1 cellular context compared by ENCODE assay signal in genomic region chr17:82236142-82236971, GRCh38.
A peak's percentile ranks its signal among the peaks of the same experiment; 100 is the strongest.
TF ChIP-seq lines count a peak whose summit lies in the region.

No MANE protein-coding gene starts in this region.

TF ChIP-seq in HepG2, 621 proteins besides CTCF, POLR2A, EP300 and RAD21 (continued from another document and continues in another):
- peak; percentile 99 for TF ChIP-seq ZBED4 (CRISPR knock-in tag; IDR thresholded peaks at IDR 0.05; ENCODE audit: borderline replicate concordance)
- TF ChIP-seq PATZ1 (CRISPR knock-in tag; IDR thresholded peaks at IDR 0.05) = peak; percentile 83
- TF ChIP-seq CEBPG (CRISPR knock-in tag; IDR thresholded peaks at IDR 0.05) = peak; percentile 13; the same call in 1 of the 2 replicates
- peak; percentile 99 for TF ChIP-seq TSC22D2 (CRISPR knock-in tag; IDR thresholded peaks at IDR 0.05; ENCODE audit: borderline replicate concordance)
- TF ChIP-seq ZSCAN25 (CRISPR knock-in tag; IDR thresholded peaks at IDR 0.05) = peak; percentile 87; the same call in 1 of the 2 replicates
- TF ChIP-seq ZNF557 (CRISPR knock-in tag; IDR thresholded peaks at IDR 0.05) = 0 out of 2 replicates have a peak, but pooled peaks have one; percentile 72
- no peak for TF ChIP-seq HHEX (CRISPR knock-in tag; IDR thresholded peaks at IDR 0.05)
- no peak for TF ChIP-seq SETDB1 (CRISPR knock-in tag; IDR thresholded peaks at IDR 0.05; ENCODE audit: borderline replicate concordance)
- TF ChIP-seq, protein P1, sequence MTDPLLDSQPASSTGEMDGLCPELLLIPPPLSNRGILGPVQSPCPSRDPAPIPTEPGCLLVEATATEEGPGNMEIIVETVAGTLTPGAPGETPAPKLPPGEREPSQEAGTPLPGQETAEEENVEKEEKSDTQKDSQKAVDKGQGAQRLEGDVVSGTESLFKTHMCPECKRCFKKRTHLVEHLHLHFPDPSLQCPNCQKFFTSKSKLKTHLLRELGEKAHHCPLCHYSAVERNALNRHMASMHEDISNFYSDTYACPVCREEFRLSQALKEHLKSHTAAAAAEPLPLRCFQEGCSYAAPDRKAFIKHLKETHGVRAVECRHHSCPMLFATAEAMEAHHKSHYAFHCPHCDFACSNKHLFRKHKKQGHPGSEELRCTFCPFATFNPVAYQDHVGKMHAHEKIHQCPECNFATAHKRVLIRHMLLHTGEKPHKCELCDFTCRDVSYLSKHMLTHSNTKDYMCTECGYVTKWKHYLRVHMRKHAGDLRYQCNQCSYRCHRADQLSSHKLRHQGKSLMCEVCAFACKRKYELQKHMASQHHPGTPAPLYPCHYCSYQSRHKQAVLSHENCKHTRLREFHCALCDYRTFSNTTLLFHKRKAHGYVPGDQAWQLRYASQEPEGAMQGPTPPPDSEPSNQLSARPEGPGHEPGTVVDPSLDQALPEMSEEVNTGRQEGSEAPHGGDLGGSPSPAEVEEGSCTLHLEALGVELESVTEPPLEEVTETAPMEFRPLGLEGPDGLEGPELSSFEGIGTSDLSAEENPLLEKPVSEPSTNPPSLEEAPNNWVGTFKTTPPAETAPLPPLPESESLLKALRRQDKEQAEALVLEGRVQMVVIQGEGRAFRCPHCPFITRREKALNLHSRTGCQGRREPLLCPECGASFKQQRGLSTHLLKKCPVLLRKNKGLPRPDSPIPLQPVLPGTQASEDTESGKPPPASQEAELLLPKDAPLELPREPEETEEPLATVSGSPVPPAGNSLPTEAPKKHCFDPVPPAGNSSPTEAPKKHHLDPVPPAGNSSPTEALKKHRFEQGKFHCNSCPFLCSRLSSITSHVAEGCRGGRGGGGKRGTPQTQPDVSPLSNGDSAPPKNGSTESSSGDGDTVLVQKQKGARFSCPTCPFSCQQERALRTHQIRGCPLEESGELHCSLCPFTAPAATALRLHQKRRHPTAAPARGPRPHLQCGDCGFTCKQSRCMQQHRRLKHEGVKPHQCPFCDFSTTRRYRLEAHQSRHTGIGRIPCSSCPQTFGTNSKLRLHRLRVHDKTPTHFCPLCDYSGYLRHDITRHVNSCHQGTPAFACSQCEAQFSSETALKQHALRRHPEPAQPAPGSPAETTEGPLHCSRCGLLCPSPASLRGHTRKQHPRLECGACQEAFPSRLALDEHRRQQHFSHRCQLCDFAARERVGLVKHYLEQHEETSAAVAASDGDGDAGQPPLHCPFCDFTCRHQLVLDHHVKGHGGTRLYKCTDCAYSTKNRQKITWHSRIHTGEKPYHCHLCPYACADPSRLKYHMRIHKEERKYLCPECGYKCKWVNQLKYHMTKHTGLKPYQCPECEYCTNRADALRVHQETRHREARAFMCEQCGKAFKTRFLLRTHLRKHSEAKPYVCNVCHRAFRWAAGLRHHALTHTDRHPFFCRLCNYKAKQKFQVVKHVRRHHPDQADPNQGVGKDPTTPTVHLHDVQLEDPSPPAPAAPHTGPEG (CRISPR knock-in tag; IDR thresholded peaks at IDR 0.05) = peak; percentile 96
- TF ChIP-seq ZNF337 (CRISPR knock-in tag; IDR thresholded peaks at IDR 0.05; ENCODE audit: borderline replicate concordance, low read depth) = no peak
- peak; percentile 91 for TF ChIP-seq ZFY (CRISPR knock-in tag; IDR thresholded peaks at IDR 0.05)
- peak; percentile 98 for TF ChIP-seq HNRNPL (IDR thresholded peaks at IDR 0.05; ENCODE audit: low read depth, low read length)
- no peak for TF ChIP-seq ZNF414 (CRISPR knock-in tag; IDR thresholded peaks at IDR 0.05)
- TF ChIP-seq GABPB1 (CRISPR knock-in tag; IDR thresholded peaks at IDR 0.05) = peak; percentile 80
- TF ChIP-seq SUZ12 (IDR thresholded peaks at IDR 0.05; ENCODE audit: low read depth, low read length) = no peak
- TF ChIP-seq RBAK (CRISPR knock-in tag; IDR thresholded peaks at IDR 0.05) = no peak
- 0 out of 2 replicates have a peak, but pooled peaks have one; percentile 12 for TF ChIP-seq ZNF20 (CRISPR knock-in tag; IDR thresholded peaks at IDR 0.05)
- TF ChIP-seq FLYWCH1 (CRISPR knock-in tag; IDR thresholded peaks at IDR 0.05) = peak; percentile 83; the same call in 1 of the 2 replicates
- TF ChIP-seq ZFP90 (CRISPR knock-in tag; IDR thresholded peaks at IDR 0.05; ENCODE audit: borderline replicate concordance) = peak; percentile 97
- peak; percentile 99 for TF ChIP-seq ZNF563 (CRISPR knock-in tag; IDR thresholded peaks at IDR 0.05)
- TF ChIP-seq TAF1 (CRISPR knock-in tag; IDR thresholded peaks at IDR 0.05) = peak; percentile 50; the same call in 1 of the 2 replicates
- TF ChIP-seq RERE (CRISPR knock-in tag; IDR thresholded peaks at IDR 0.05; ENCODE audit: low read depth) = peak; percentile 69; the same call in 1 of the 2 replicates
- TF ChIP-seq ZNF558 (CRISPR knock-in tag; IDR thresholded peaks at IDR 0.05; ENCODE audit: borderline replicate concordance) = peak; percentile 99
- TF ChIP-seq ZBTB46 (CRISPR knock-in tag; IDR thresholded peaks at IDR 0.05; ENCODE audit: borderline replicate concordance) = peak; percentile 89; the same call in 1 of the 2 replicates
- peak; percentile 61; the same call in 1 of the 2 replicates for TF ChIP-seq ZNF12 (CRISPR knock-in tag; IDR thresholded peaks at IDR 0.05)
- TF ChIP-seq RFX5 (IDR thresholded peaks at IDR 0.05; ENCODE audit: low read depth, low read length) = no peak
- peak; percentile 79 for TF ChIP-seq ZNF883 (CRISPR knock-in tag; IDR thresholded peaks at IDR 0.05; ENCODE audit: not compliant biosample characterization)
- TF ChIP-seq REXO4 (CRISPR knock-in tag; IDR thresholded peaks at IDR 0.05; ENCODE audit: borderline replicate concordance) = peak; percentile 74
- TF ChIP-seq ZBTB20 (CRISPR knock-in tag; IDR thresholded peaks at IDR 0.05; ENCODE audit: borderline replicate concordance, low read depth) = peak; percentile 97
- TF ChIP-seq CAMTA2 (CRISPR knock-in tag; IDR thresholded peaks at IDR 0.05; ENCODE audit: borderline replicate concordance) = 0 out of 2 replicates have a peak, but pooled peaks have one; percentile 0
- peak; percentile 94 for TF ChIP-seq ZBTB39 (CRISPR knock-in tag; IDR thresholded peaks at IDR 0.05)
- TF ChIP-seq TFE3 (CRISPR knock-in tag; IDR thresholded peaks at IDR 0.05) = peak; percentile 90
